8 cellular contexts compared by ENCODE assay signal in the genomic region with DNA sequence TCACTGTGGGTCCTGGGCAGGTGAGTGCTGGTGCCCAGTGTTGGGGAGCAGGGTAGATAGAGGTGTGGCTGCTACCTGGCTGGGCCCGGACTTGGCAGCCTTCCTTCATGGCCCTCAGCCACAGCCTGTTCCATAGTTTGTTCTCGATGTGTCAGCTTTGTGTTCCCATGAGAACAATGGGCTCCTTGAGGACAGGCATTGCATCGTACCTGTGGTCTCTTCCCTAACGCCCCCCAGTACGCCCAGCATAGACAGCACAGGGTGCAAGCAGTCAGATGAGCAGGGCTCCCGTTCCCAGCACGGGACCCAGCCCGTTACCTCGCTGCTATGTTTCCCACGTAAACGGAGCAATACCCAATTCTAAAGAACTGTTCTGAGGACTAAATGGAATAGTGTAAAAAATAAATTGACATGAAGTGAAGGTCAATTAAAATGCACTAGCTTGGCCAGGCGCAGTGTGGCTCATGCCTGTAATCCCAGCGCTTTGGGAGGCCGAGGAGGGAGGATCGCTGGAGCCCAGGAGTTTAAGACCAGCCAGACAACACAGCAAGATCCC. TPM values are rescaled to one million over a fixed set of nuclear protein-coding genes. Genes with fewer than 3 reads are reported as not detected.
DNase-seq lines count a peak whose midpoint lies in the region; ATAC-seq and TF ChIP-seq lines count a peak whose summit lies in the region.

No MANE protein-coding gene starts in this region.

- H3K4me3 ChIP-seq in GM12864 (ENCODE audit: low read depth, low read length) (peak overlapping the region; percentile 96), SU-DHL-6 (ENCODE audit: insufficient read depth, low read length, poor library complexity, severe bottlenecking) (peak overlapping the region; percentile 70), retinal pigment epithelial cell (ENCODE audit: low read length) (peak overlapping the region; percentile 72)

- peaks cover 37% of the 10 kb centered on the region for H3K79me2 ChIP-seq in SU-DHL-6 (ENCODE audit: insufficient read depth, low read length)

- H3K9me3 ChIP-seq in SU-DHL-6 (ENCODE audit: insufficient read depth, low read length) = no peaks in the 10 kb centered on the region

- H3K9ac ChIP-seq in SU-DHL-6 (ENCODE audit: low read length) = peak overlapping the region; percentile 80

- H3K27ac ChIP-seq in SU-DHL-6 (ENCODE audit: low read depth, low read length) = no peak overlapping the region
- peak overlapping the region; percentile 74 for H3K27ac ChIP-seq in foreskin keratinocyte

- H2AFZ ChIP-seq in SU-DHL-6 (ENCODE audit: low read depth, low read length, severe bottlenecking) = peak overlapping the region; percentile 100

- no peaks in the 10 kb centered on the region for H3K27me3 ChIP-seq in SU-DHL-6 (ENCODE audit: low read length)
- no peaks in the 10 kb centered on the region for H3K27me3 ChIP-seq in foreskin keratinocyte

- H4K20me1 ChIP-seq in SU-DHL-6 (ENCODE audit: low read depth, low read length) = no peaks in the 10 kb centered on the region; the same call in 1 of the 2 replicates

- no peaks in the 10 kb centered on the region for H3F3A ChIP-seq in SU-DHL-6 (ENCODE audit: insufficient read depth)

- H3K9me2 ChIP-seq in SU-DHL-6 (replicated peaks; ENCODE audit: insufficient read depth, low read length) = no peaks in the 10 kb centered on the region

- TF ChIP-seq CTCF in GM12864 (IDR thresholded peaks at IDR 0.05; ENCODE audit: low read depth, low read length, missing control alignments) (no peak), SU-DHL-6 (IDR thresholded peaks at IDR 0.05; ENCODE audit: insufficient read depth, low read length, poor library complexity, severe bottlenecking) (no peak), foreskin keratinocyte (conservative IDR thresholded peaks at IDR 0.05) (no peak), retinal pigment epithelial cell (conservative IDR thresholded peaks at IDR 0.05; ENCODE audit: low read depth, low read length) (no peak)

- peak overlapping the region; percentile 87 for H3K4me2 ChIP-seq in SU-DHL-6 (ENCODE audit: low read depth, low read length, poor library complexity, severe bottlenecking)

- peaks cover 8% of the 10 kb centered on the region for H3K4me1 ChIP-seq in foreskin keratinocyte

- ATAC-seq in foreskin keratinocyte = no peak

- DNase-seq in GM12864 (ENCODE audit: low read depth) (no peak), foreskin keratinocyte (no peak), retinal pigment epithelial cell (ENCODE audit: low read depth) (no peak), amniotic stem cell (lab: John Stamatoyannopoulos, UW) (no peak), DMS53 (lab: John Stamatoyannopoulos, UW) (no peak)
- DNase-seq in effector CD8-positive, alpha-beta T cell (lab: John Stamatoyannopoulos, UW) = no peak
- no peak for DNase-seq in activated effector memory CD4-positive, alpha-beta T cell treated with Interleukin-2 at 50 U/mL for 16 hours

- no peaks in the 10 kb centered on the region for H3K36me3 ChIP-seq in SU-DHL-6 (ENCODE audit: low read length)

RNA-seq across cellular contexts. Expression of gene SLX9, which starts 0.8 kb away (rescaled TPM):
- 39.7 and 54.7 TPM in 2 replicates for total RNA-seq in foreskin keratinocyte
- polyA plus RNA-seq in foreskin keratinocyte = 54.8 and 73.8 TPM in 2 replicates

RNA-seq across cellular contexts. Expression of gene ITGB2, which starts 18.4 kb away (rescaled TPM):
- total RNA-seq in foreskin keratinocyte = 6.4 and 6.5 TPM in 2 replicates
- polyA plus RNA-seq in foreskin keratinocyte = 5.0 and 5.2 TPM in 2 replicates
